ENCODE assay signal across 26 cellular contexts in the genomic region with DNA sequence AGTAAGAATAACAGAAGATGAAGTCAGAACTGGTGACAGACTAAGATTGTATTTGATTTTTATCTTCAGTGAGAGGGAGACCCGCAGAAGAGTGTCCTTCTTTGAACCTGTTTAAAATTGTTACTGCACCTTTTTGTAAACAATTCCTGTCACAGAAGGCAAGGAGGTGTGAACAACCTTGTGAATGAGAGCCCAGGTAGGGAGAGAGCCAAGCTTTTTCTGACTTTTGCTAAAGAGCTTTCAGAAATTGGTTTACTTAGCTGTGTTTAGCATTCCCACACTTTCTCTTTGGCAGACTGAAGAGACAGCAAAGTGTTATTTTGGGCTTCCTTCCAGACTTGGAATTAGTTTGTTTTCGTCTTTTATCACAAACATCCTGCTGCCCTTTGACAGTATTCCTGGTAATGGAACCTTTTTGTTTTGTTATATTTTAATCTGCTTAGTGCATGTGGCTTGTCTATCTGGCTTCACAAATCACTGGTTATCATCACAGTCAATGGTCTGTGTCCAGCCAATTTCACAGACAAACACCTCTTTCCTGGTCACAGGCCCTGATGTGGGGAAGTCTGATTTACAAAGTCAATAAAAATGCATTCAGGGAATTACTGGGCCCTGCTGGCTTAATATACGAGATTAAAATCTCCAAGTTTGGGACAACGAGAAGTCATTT.
DNase-seq lines count a peak whose midpoint lies in the region; ATAC-seq, FAIRE-seq and TF ChIP-seq lines count a peak whose summit lies in the region.
"Had no signal": no experiment of that assay in that cellular context is flagged by ENCODE, and none has a peak within 500 bp of the region (broad histone marks: within the 10 kb centered on the region; RNA-seq: fewer than 3 reads in every experiment).

No MANE protein-coding gene starts in this region.

- H3K36me3 ChIP-seq in GM23338 (ENCODE audit: insufficient read depth) = no peaks in the 10 kb centered on the region
- H3K36me3 ChIP-seq: MG63, tibial artery had no signal

- no peak overlapping the region for H3K27ac ChIP-seq in GM23338 (ENCODE audit: low read depth)
- H3K27ac ChIP-seq: RWPE1, tibial artery had no signal

- no peak overlapping the region for H3K4me3 Mint-ChIP-seq in GM23338
- H3K4me3 Mint-ChIP-seq in activated T-cell treated with anti-CD3 and anti-CD28 coated beads, Interleukin-2, amount 50 U/mL, for 72 hours = no peak overlapping the region
- H3K4me3 Mint-ChIP-seq: activated CD4-positive, alpha-beta memory T cell treated with anti-CD3 and anti-CD28 coated beads for 36 hours; activated naive CD4-positive, alpha-beta T cell treated with anti-CD3 and anti-CD28 coated beads for 36 hours; B cell; H9; IgD-negative memory B cell had no signal

- intact Hi-C loops in head of caudate nucleus (cut with DNase I) = no loop called here

- H3K36me3 Mint-ChIP-seq in GM23338 (ENCODE audit: low read depth) = no peaks in the 10 kb centered on the region
- H3K36me3 Mint-ChIP-seq in activated T-cell treated with anti-CD3 and anti-CD28 coated beads, Interleukin-2, amount 50 U/mL, for 72 hours (ENCODE audit: insufficient read depth in 2 of 2) = no peaks in the 10 kb centered on the region
- H3K36me3 Mint-ChIP-seq: activated CD4-positive, alpha-beta memory T cell treated with anti-CD3 and anti-CD28 coated beads for 36 hours; IgD-negative memory B cell had no signal

- no peaks in the 10 kb centered on the region for H3K79me2 ChIP-seq in GM23338 (replicated peaks; ENCODE audit: insufficient read depth)

- no peak for DNase-seq in GM23338 (ENCODE audit: low spot score)
- peak; percentile 38 for DNase-seq in NCI-H748 (lab: John Stamatoyannopoulos, UW; ENCODE audit: unreplicated experiment)
- DNase-seq in putamen (ENCODE audit: low spot score) = peak; percentile 9
- no peak for DNase-seq in head of caudate nucleus
- no peak for DNase-seq in activated T-cell treated with anti-CD3 and anti-CD28 coated beads, Interleukin-2, amount 50 U/mL, for 72 hours
- DNase-seq: activated CD4-positive, alpha-beta memory T cell treated with anti-CD3 and anti-CD28 coated beads for 36 hours; activated naive CD4-positive, alpha-beta T cell treated with anti-CD3 and anti-CD28 coated beads for 36 hours; activated T-cell treated with anti-CD3 and anti-CD28 coated beads, Interleukin-2, amount 50 U/mL, for 1 hour; anterior cingulate cortex; Caco-2; effector memory CD4-positive, alpha-beta T cell; GDM1; H9; MG63; NCI-H146; NCI-H2227 treated with DMSO at 0.1 percent for 48 hours; occipital lobe; stimulated activated naive CD4-positive, alpha-beta T cell; T-helper 1 cell; tibial artery had no signal

- H3K27me3 Mint-ChIP-seq in GM23338 (ENCODE audit: insufficient read depth, low read depth, poor library complexity) = peaks cover 3% of the 10 kb centered on the region
- H3K27me3 Mint-ChIP-seq in activated T-cell treated with anti-CD3 and anti-CD28 coated beads, Interleukin-2, amount 50 U/mL, for 72 hours (ENCODE audit: low read depth) = peaks cover 14% of the 10 kb centered on the region

- ATAC-seq in GM23338 (no peak), HG03460 (IDR thresholded peaks at IDR 0.05; ENCODE audit: unreplicated experiment) (no peak)
- ATAC-seq in activated T-cell treated with anti-CD3 and anti-CD28 coated beads, Interleukin-2, amount 50 U/mL, for 72 hours (replicated peaks in 1 of 2) = no peak

- H3K4me1 Mint-ChIP-seq in GM23338 = peaks cover 8% of the 10 kb centered on the region; the same call in 2 of the 3 replicates
- H3K4me1 Mint-ChIP-seq in activated T-cell treated with anti-CD3 and anti-CD28 coated beads, Interleukin-2, amount 50 U/mL, for 72 hours (ENCODE audit: low read depth) = no peaks in the 10 kb centered on the region
- H3K4me1 Mint-ChIP-seq: B cell had no signal

- no peaks in the 10 kb centered on the region for H3K27me3 ChIP-seq in GM23338 (ENCODE audit: insufficient read depth)
- H3K27me3 ChIP-seq: MG63 had no signal

- no peak overlapping the region for H3K4me2 ChIP-seq in GM23338

- no peaks in the 10 kb centered on the region for H4K20me1 ChIP-seq in GM23338 (replicated peaks; ENCODE audit: insufficient read depth)

- peak overlapping the region; percentile 6; the same call in 1 of the 2 replicates for H2AFZ ChIP-seq in GM23338

- H3K9me3 Mint-ChIP-seq in GM23338 = no peaks in the 10 kb centered on the region
- H3K9me3 Mint-ChIP-seq in activated T-cell treated with anti-CD3 and anti-CD28 coated beads, Interleukin-2, amount 50 U/mL, for 72 hours = no peaks in the 10 kb centered on the region
- H3K9me3 Mint-ChIP-seq: activated CD4-positive, alpha-beta memory T cell treated with anti-CD3 and anti-CD28 coated beads for 36 hours; activated naive CD4-positive, alpha-beta T cell treated with anti-CD3 and anti-CD28 coated beads for 36 hours; H9; IgD-negative memory B cell had no signal

- TF ChIP-seq CTCF in GM23338 (conservative IDR thresholded peaks at IDR 0.05; ENCODE audit: low read depth in 2 of 2) = no peak

- no peaks in the 10 kb centered on the region; the same call in none of the 2 replicates for H3K4me1 ChIP-seq in GM23338 (ENCODE audit: insufficient read depth)
- H3K4me1 ChIP-seq: Caco-2 had no signal

- H3F3A ChIP-seq in GM23338 (replicated peaks; ENCODE audit: low read depth) = no peaks in the 10 kb centered on the region

- no peaks in the 10 kb centered on the region for H3K9me2 ChIP-seq in GM23338 (ENCODE audit: insufficient read depth)

- H3K27ac Mint-ChIP-seq in GM23338 = no peak overlapping the region
- no peak overlapping the region for H3K27ac Mint-ChIP-seq in activated T-cell treated with anti-CD3 and anti-CD28 coated beads, Interleukin-2, amount 50 U/mL, for 72 hours
- H3K27ac Mint-ChIP-seq: activated CD4-positive, alpha-beta memory T cell treated with anti-CD3 and anti-CD28 coated beads for 36 hours; activated naive CD4-positive, alpha-beta T cell treated with anti-CD3 and anti-CD28 coated beads for 36 hours; B cell; IgD-negative memory B cell had no signal

- no peak overlapping the region for H3K4me3 ChIP-seq in GM23338
- H3K4me3 ChIP-seq: MG63, tibial artery had no signal

- FAIRE-seq in endometrium (lab: Jason Lieb, UNC) = peak; percentile 98
- FAIRE-seq: GM19239 had no signal

TF ChIP-seq in GM23338, 12 proteins besides CTCF, POLR2A, EP300 and RAD21 (continues in another document):
- no peak for TF ChIP-seq STAT1 (IDR thresholded peaks at IDR 0.05; ENCODE audit: unreplicated experiment)
- TF ChIP-seq POLR2AphosphoS5 (IDR thresholded peaks at IDR 0.05; ENCODE audit: low read depth) = no peak
- TF ChIP-seq ZNF331 (CRISPR knock-in tag; IDR thresholded peaks at IDR 0.05; ENCODE audit: low read depth) = no peak
- no peak for TF ChIP-seq EZH2 (IDR thresholded peaks at IDR 0.05; ENCODE audit: low read depth, unreplicated experiment)
- no peak for TF ChIP-seq ZNF114 (CRISPR knock-in tag; IDR thresholded peaks at IDR 0.05)

Comparison
In these comparisons a context has a peak if more than half of its experiments do, and no peak if none do; other contexts are left out.
1. DNase-seq: peak in NCI-H748 (single experiment) and putamen (single experiment); none in GM23338 (single experiment), head of caudate nucleus (0 of 42) and activated T-cell treated with anti-CD3 and anti-CD28 coated beads, Interleukin-2, amount 50 U/mL, for 72 hours (0 of 2).